Comparison of ENCODE assay signal across 9 cellular contexts in the genomic region with DNA sequence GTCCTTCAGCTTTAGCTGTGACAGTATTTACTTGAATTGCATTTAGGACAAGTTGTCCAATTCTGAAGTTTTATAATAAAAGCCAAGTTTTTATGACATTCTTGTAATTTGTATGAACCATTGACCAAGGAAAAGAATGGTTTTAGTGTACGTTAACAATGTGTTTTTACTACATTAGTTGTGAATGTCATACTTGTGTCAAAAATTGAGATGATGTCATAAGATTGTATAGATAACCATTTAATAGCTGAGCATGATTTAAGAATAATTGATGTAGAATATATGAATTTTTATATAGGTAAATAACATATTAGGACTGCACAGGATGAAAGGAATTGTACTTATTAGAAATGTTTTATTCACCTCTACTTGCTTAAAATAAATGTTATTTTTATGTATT.
"Had no signal": no experiment of that assay in that cellular context is flagged by ENCODE, and none has a peak within 500 bp of the region (broad histone marks: within the 10 kb centered on the region; RNA-seq: fewer than 3 reads in every experiment).

No MANE protein-coding gene starts in this region.

- H3K9me3 ChIP-seq: HAP-1 had no signal

- H3K9ac ChIP-seq: GM23248 had no signal

- FAIRE-seq: K562 had no signal

- H2AFZ ChIP-seq: GM23248 had no signal

- H3K4me3 ChIP-seq: GM23248, HAP-1, K562 had no signal

- H3K27ac ChIP-seq: GM23248, HL-60 had no signal

- DNase-seq: GM23248, GOT3, H7, IMR-90, KG1 had no signal

- H3K4me1 ChIP-seq: HAP-1 had no signal

- ATAC-seq: HCT116, K562 had no signal

- H3K36me3 ChIP-seq: HAP-1 had no signal
